ENCODE assay signal across 19 cellular contexts in genomic region chr15:66452971-66453580, GRCh38. TPM values are rescaled to one million over a fixed set of nuclear protein-coding genes. Genes with fewer than 3 reads are reported as not detected.
DNase-seq lines count a peak whose midpoint lies in the region; ATAC-seq and TF ChIP-seq lines count a peak whose summit lies in the region.
"Had no signal": no experiment of that assay in that cellular context is flagged by ENCODE, and none has a peak within 500 bp of the region (broad histone marks: within the 10 kb centered on the region; RNA-seq: fewer than 3 reads in every experiment).

No MANE protein-coding gene starts in this region.

- H3K4me1 ChIP-seq in OCI-LY7 (ENCODE audit: insufficient read depth, low read length, poor library complexity, severe bottlenecking) (peaks cover 25% of the 10 kb centered on the region), lower lobe of right lung (peaks cover 10% of the 10 kb centered on the region)

- H4K20me1 ChIP-seq in OCI-LY7 (ENCODE audit: insufficient read depth, low read length) = no peaks in the 10 kb centered on the region

- no peaks in the 10 kb centered on the region for H3K9me2 ChIP-seq in OCI-LY7 (ENCODE audit: insufficient read depth, low read length)

- H3K4me3 ChIP-seq in OCI-LY7 (ENCODE audit: low read depth, low read length, poor library complexity, severe bottlenecking) (no peak overlapping the region), lower lobe of right lung (no peak overlapping the region)
- H3K4me3 ChIP-seq: GM23338, SJCRH30, thoracic aorta had no signal

- H3K27ac ChIP-seq in OCI-LY7 (ENCODE audit: low read depth, low read length, poor library complexity, severe bottlenecking) = no peak overlapping the region
- H3K27ac ChIP-seq in lower lobe of right lung = no peak overlapping the region
- H3K27ac ChIP-seq: brain microvascular endothelial cell, SJCRH30, thoracic aorta had no signal

- TF ChIP-seq CTCF in OCI-LY7 (conservative IDR thresholded peaks at IDR 0.05; ENCODE audit: low read length) (no peak), lower lobe of right lung (IDR thresholded peaks at IDR 0.05) (no peak)

- intact Hi-C loops in OCI-LY7 (cut with micrococcal nuclease; ENCODE audit: unreplicated experiment) (no loop called here), left cardiac atrium (cut with DNase I) (no loop called here), sciatic nerve (cut with DNase I) (no loop called here), lower lobe of right lung (cut with DNase I) (no loop called here)

- H3K9me3 ChIP-seq in OCI-LY7 (ENCODE audit: low read length) (0 out of 2 replicates have a peak, but pooled peaks cover 5% of the 10 kb centered on the region), lower lobe of right lung (no peaks in the 10 kb centered on the region)
- H3K9me3 ChIP-seq: SJCRH30, thoracic aorta had no signal

- H2AFZ ChIP-seq in OCI-LY7 (ENCODE audit: low read length) = no peak overlapping the region
- H2AFZ ChIP-seq: GM23338 had no signal

- CTCF ChIA-PET in OCI-LY7 (lab: Charles Lee; ENCODE audit: unreplicated experiment) = interaction anchor here (1.0 kb wide), 1 partner anchor 20 kb away, joined by 3 read pairs; no protein-coding TSS in a partner anchor

- POLR2A ChIA-PET in OCI-LY7 (lab: Charles Lee) = interaction anchor here (0.6 kb wide), 1 partner anchor 32 kb away, joined by 3 read pairs; no protein-coding TSS in a partner anchor

- ATAC-seq in left cardiac atrium = peak; percentile 27 to 61
- ATAC-seq in sciatic nerve = peak; percentile 95
- no peak for ATAC-seq in lower lobe of right lung
- ATAC-seq: GM23338; natural killer cell treated with Interleukin-12 subunit alpha and Interleukin-12 subunit beta and Interleukin-15 and Interleukin-18, amount 100 ng/mL, for 72 hours had no signal

- H3K36me3 ChIP-seq in OCI-LY7 (ENCODE audit: insufficient read depth, low read length) (peaks cover 34% of the 10 kb centered on the region), lower lobe of right lung (peaks cover 10% of the 10 kb centered on the region)
- H3K36me3 ChIP-seq: thoracic aorta had no signal

- H3K79me2 ChIP-seq in OCI-LY7 (ENCODE audit: insufficient read depth, low read depth, low read length) = no peaks in the 10 kb centered on the region; the same call in 1 of the 2 replicates

- DNase-seq in NCI-H1694 (lab: John Stamatoyannopoulos, UW) (peak; percentile 2), NCI-H1694 treated with DMSO at 0.1 percent for 48 hours (lab: John Stamatoyannopoulos, UW) (no peak), OCI-LY7 (ENCODE audit: low spot score) (peak; percentile 19), left cardiac atrium (no peak), sciatic nerve (ENCODE audit: low spot score) (no peak), lower lobe of right lung (no peak), activated T-cell treated with anti-CD3 and anti-CD28 coated beads for 4 hours (no peak), HT-29 (ENCODE audit: low spot score) (no peak)
- DNase-seq: 8988T; activated CD4-positive, alpha-beta T cell treated with anti-CD3 and anti-CD28 coated beads, Interleukin-2, amount 10 ng/mL, durations not matched to agents 7 days and 5 days; brain microvascular endothelial cell; CD4-positive, alpha-beta memory T cell; effector CD4-positive, alpha-beta T cell; MM.1S; retina; SJCRH30 had no signal

- no peak overlapping the region for H3K4me2 ChIP-seq in OCI-LY7 (ENCODE audit: low read length)
- H3K4me2 ChIP-seq: GM23338 had no signal

- no peaks in the 10 kb centered on the region for H3K27me3 ChIP-seq in lower lobe of right lung (ENCODE audit: low read depth)
- H3K27me3 ChIP-seq: brain microvascular endothelial cell, SJCRH30 had no signal

- BruUV-seq in OCI-LY7 (replicated peaks; lab: Mats Ljungman, UMichigan) = no TSS peak

RNA-seq across cellular contexts. Expression of gene SNAPC5, which starts 44.5 kb away (rescaled TPM):
- 30.7 and 32.6 TPM in 2 replicates for total RNA-seq in OCI-LY7 (2014; rRNA removed; shearing (Covaris generic))
- total RNA-seq in OCI-LY7 (2022) (25.7 and 26.5 TPM in 2 replicates), left cardiac atrium (10 to 100 TPM; 32.3 to 33.3 TPM), sciatic nerve (20.2 TPM), lower lobe of right lung (26.1 TPM)
- 27.9 and 32.3 TPM in 2 replicates for total RNA-seq in HT-29 (2014; rRNA removed; shearing (Covaris generic))

RNA-seq across cellular contexts. Expression of gene RPL4, which starts 51.6 kb away (rescaled TPM):
- total RNA-seq in OCI-LY7 (2014; rRNA removed; shearing (Covaris generic)) = 5,185 and 5,381 TPM in 2 replicates
- total RNA-seq in OCI-LY7 (2022) = 4,316 and 4,489 TPM in 2 replicates
- 1,000 to 10,000 TPM; 1,466 to 1,535 TPM for total RNA-seq in left cardiac atrium
- 1,631 TPM for total RNA-seq in sciatic nerve
- 1,655 TPM for total RNA-seq in lower lobe of right lung
- total RNA-seq in HT-29 (2014; rRNA removed; shearing (Covaris generic)) = 5,364 and 5,662 TPM in 2 replicates

RNA-seq across cellular contexts. Expression of gene ZWILCH, which starts 52.0 kb away (rescaled TPM):
- total RNA-seq in OCI-LY7 (2014; rRNA removed; shearing (Covaris generic)) = 36.9 and 37.4 TPM in 2 replicates
- total RNA-seq in OCI-LY7 (2022) = 49.0 and 50.2 TPM in 2 replicates
- 1 to 10 TPM; 2.3 to 3.5 TPM for total RNA-seq in left cardiac atrium
- 3.9 TPM for total RNA-seq in sciatic nerve
- total RNA-seq in lower lobe of right lung = 4.1 TPM
- 9.2 and 15.4 TPM in 2 replicates for total RNA-seq in HT-29 (2014; rRNA removed; shearing (Covaris generic))

Comparison
In these comparisons a context has a peak if more than half of its experiments do, and no peak if none do; other contexts are left out.
1. DNase-seq: peak in NCI-H1694 (single experiment) and OCI-LY7 (single experiment); none in NCI-H1694 treated with DMSO at 0.1 percent for 48 hours (single experiment), left cardiac atrium (single experiment), sciatic nerve (single experiment), lower lobe of right lung (single experiment), activated T-cell treated with anti-CD3 and anti-CD28 coated beads for 4 hours (single experiment) and HT-29 (single experiment).
2. ATAC-seq: peak in left cardiac atrium (2 of 2) and sciatic nerve (single experiment); none in lower lobe of right lung (0 of 2).